In genomic region chr16:70712942-70713341, GRCh38 we compare ENCODE assay signal across 25 cellular contexts. TPM values are rescaled to one million over a fixed set of nuclear protein-coding genes. Genes with fewer than 3 reads are reported as not detected.
DNase-seq lines count a peak whose midpoint lies in the region; ATAC-seq, FAIRE-seq and TF ChIP-seq lines count a peak whose summit lies in the region.
"Had no signal": no experiment of that assay in that cellular context is flagged by ENCODE, and none has a peak within 500 bp of the region (broad histone marks: within the 10 kb centered on the region; RNA-seq: fewer than 3 reads in every experiment).

No MANE protein-coding gene starts in this region.

- H3K4me2 ChIP-seq in HepG2 (ENCODE audit: low read depth, low read length): no peak overlapping the region
- peak overlapping the region; percentile 52 for H3K4me2 ChIP-seq in neural progenitor cell

- no peak for DNase-seq in HepG2 (ENCODE audit: low spot score)
- no peak for DNase-seq in right lobe of liver
- DNase-seq in esophagus muscularis mucosa (ENCODE audit: extremely low spot score): no peak
- DNase-seq in neural progenitor cell (ENCODE audit: low spot score): no peak
- no peak for DNase-seq in AG20443 (ENCODE audit: low spot score)
- DNase-seq in GM20000 (ENCODE audit: low spot score): no peak
- no peak for DNase-seq in RCC 7860 (ENCODE audit: low spot score)
- DNase-seq: activated CD4-positive, alpha-beta T cell treated with anti-CD3 and anti-CD28 coated beads, Interleukin-2, amount 10 ng/mL, durations not matched to agents 7 days and 5 days; activated CD8-positive, alpha-beta memory T cell treated with anti-CD3 and anti-CD28 coated beads, Interleukin-2, amount 50 U/mL, for 48 hours; effector CD4-positive, alpha-beta T cell; Karpas-422; left lung; mucosa of descending colon; NCI-H1105; NCI-H2081 treated with DMSO at 0.1 percent for 48 hours; NCI-H510A; stimulated activated CD4-positive, alpha-beta T cell treated with anti-CD3 and anti-CD28 coated beads, Interleukin-1b, Interleukin-23, amount 100 ng/mL, for 48 hours; SW 1271 had no signal

- H4K20me1 ChIP-seq in HepG2 (ENCODE audit: insufficient read depth, low read length): no peaks in the 10 kb centered on the region
- H4K20me1 ChIP-seq in neural progenitor cell (ENCODE audit: low read depth): peaks cover 3% of the 10 kb centered on the region

- TF ChIP-seq CTCF in HepG2 (CRISPR knock-in tag; IDR thresholded peaks at IDR 0.05): no peak
- no peak for TF ChIP-seq CTCF in right lobe of liver (IDR thresholded peaks at IDR 0.05)
- TF ChIP-seq CTCF in esophagus muscularis mucosa (IDR thresholded peaks at IDR 0.05): no peak
- TF ChIP-seq CTCF in neural progenitor cell (IDR thresholded peaks at IDR 0.05): no peak
- no peak for TF ChIP-seq CTCF in GM20000 (IDR thresholded peaks at IDR 0.05; ENCODE audit: extremely low read depth, missing control alignments)

- no peak overlapping the region for H3K4me3 Mint-ChIP-seq in neural progenitor cell
- H3K4me3 Mint-ChIP-seq: activated CD4-positive, alpha-beta T cell treated with anti-CD3 and anti-CD28 coated beads, Interleukin-2, amount 10 ng/mL, durations not matched to agents 7 days and 5 days; CD14-positive monocyte; stimulated activated naive CD8-positive, alpha-beta T cell treated with anti-CD3 and anti-CD28 coated beads, Interleukin-15, Interleukin-2, amounts not matched to agents 100 ng/mL and 50 ng/mL, for 24 hours had no signal

- H3K4me1 ChIP-seq in HepG2 (ENCODE audit: insufficient read depth, low read length): peaks cover 75% of the 10 kb centered on the region
- peaks cover 0 to 55% (median 31%) of the 10 kb centered on the region in 4 donors for H3K4me1 ChIP-seq in right lobe of liver
- peaks cover 45 to 90% (median 86%) of the 10 kb centered on the region in 4 donors for H3K4me1 ChIP-seq in esophagus muscularis mucosa
- H3K4me1 ChIP-seq in neural progenitor cell: peaks cover 31% of the 10 kb centered on the region

- no peaks in the 10 kb centered on the region for H3K27me3 ChIP-seq in HepG2 (ENCODE audit: control insufficient read depth in 1 of 2, insufficient read depth in 2 of 2, low read length in 2 of 2)
- H3K27me3 ChIP-seq in right lobe of liver: no peaks in the 10 kb centered on the region
- no peaks in the 10 kb centered on the region for H3K27me3 ChIP-seq in esophagus muscularis mucosa
- no peaks in the 10 kb centered on the region for H3K27me3 ChIP-seq in neural progenitor cell
- H3K27me3 ChIP-seq: left lung had no signal

- H2AFZ ChIP-seq in HepG2 (ENCODE audit: low read length) (no peak overlapping the region), neural progenitor cell (replicated peaks) (no peak overlapping the region)

- WGBS in HepG2 (ENCODE audit: low lambda C conversion rate): 98% methylated on average over 12 of the region's 12 CpGs
- WGBS in right lobe of liver (ENCODE audit: insufficient coverage, low coverage, low lambda C conversion rate, missing lambda C conversion rate): 90% methylated on average over 7 of the region's 12 CpGs
- WGBS in esophagus muscularis mucosa: 78% methylated on average over 12 of the region's 12 CpGs

- H3K36me3 Mint-ChIP-seq in neural progenitor cell: peaks cover 5% of the 10 kb centered on the region

- FAIRE-seq in HepG2 (lab: Jason Lieb, UNC) (no peak), RCC 7860 (lab: Jason Lieb, UNC) (no peak)
- FAIRE-seq: A204.1, GM12892, TTC549 had no signal

- H3K27me3 Mint-ChIP-seq in neural progenitor cell (ENCODE audit: insufficient read depth, low read depth): peaks cover 7% of the 10 kb centered on the region
- H3K27me3 Mint-ChIP-seq: activated CD4-positive, alpha-beta T cell treated with anti-CD3 and anti-CD28 coated beads, Interleukin-2, amount 10 ng/mL, durations not matched to agents 7 days and 5 days; stimulated activated naive CD8-positive, alpha-beta T cell treated with anti-CD3 and anti-CD28 coated beads, Interleukin-15, Interleukin-2, amounts not matched to agents 100 ng/mL and 50 ng/mL, for 24 hours had no signal

- intact Hi-C loops in HepG2 (cut with micrococcal nuclease; ENCODE audit: unreplicated experiment) (no loop called here), right lobe of liver (cut with DNase I) (no loop called here), esophagus muscularis mucosa (cut with DNase I) (no loop called here)

- H3K27ac ChIP-seq in HepG2 (ENCODE audit: extremely low read length, insufficient read depth, low read length) (peak overlapping the region; percentile 79), right lobe of liver (no peak overlapping the region), esophagus muscularis mucosa (replicated peaks in 1 of 4) (peak overlapping the region in 3 of 4 donors; percentile 88 to 90 (median 88)), neural progenitor cell (no peak overlapping the region)
- H3K27ac ChIP-seq: left lung had no signal

- ATAC-seq in HepG2 (no peak), right lobe of liver (no peak), HG03442 (IDR thresholded peaks at IDR 0.05; ENCODE audit: unreplicated experiment) (no peak)
- ATAC-seq: esophagus mucosa, left lung, mucosa of descending colon had no signal

- H3K79me2 ChIP-seq in HepG2 (ENCODE audit: insufficient read depth, low read length) (no peaks in the 10 kb centered on the region), neural progenitor cell (ENCODE audit: low read depth) (no peaks in the 10 kb centered on the region)

- peak overlapping the region; percentile 50 for H3K27ac Mint-ChIP-seq in neural progenitor cell
- H3K27ac Mint-ChIP-seq: stimulated activated naive CD8-positive, alpha-beta T cell treated with anti-CD3 and anti-CD28 coated beads, Interleukin-15, Interleukin-2, amounts not matched to agents 100 ng/mL and 50 ng/mL, for 24 hours had no signal

- TF ChIP-seq RAD21 in HepG2 (CRISPR knock-in tag; IDR thresholded peaks at IDR 0.05): no peak

- H3K9me3 ChIP-seq in HepG2 (ENCODE audit: low read length) (no peaks in the 10 kb centered on the region), right lobe of liver (no peaks in the 10 kb centered on the region), esophagus muscularis mucosa (no peaks in the 10 kb centered on the region), neural progenitor cell (ENCODE audit: low read depth) (no peaks in the 10 kb centered on the region)
- H3K9me3 ChIP-seq: left lung, mucosa of descending colon had no signal

- TF ChIP-seq EP300 in HepG2 (IDR thresholded peaks at IDR 0.05; ENCODE audit: low read depth in 2 of 2, low read length in 2 of 2) (no peak), HepG2 (CRISPR knock-in tag; IDR thresholded peaks at IDR 0.05; ENCODE audit: borderline replicate concordance) (no peak), esophagus muscularis mucosa (IDR thresholded peaks at IDR 0.05) (no peak)

- H3K36me3 ChIP-seq in HepG2 (replicated peaks in 1 of 2; ENCODE audit: control insufficient read depth in 1 of 2, insufficient read depth in 2 of 2, low read length in 2 of 2) (peaks cover 0 to 5% of the 10 kb centered on the region in 2 experiments; a peak in 1 of 5 replicates), right lobe of liver (no peaks in the 10 kb centered on the region), esophagus muscularis mucosa (no peaks in the 10 kb centered on the region), neural progenitor cell (no peaks in the 10 kb centered on the region)

- no peak overlapping the region for H3K9ac ChIP-seq in HepG2 (ENCODE audit: insufficient read depth, low read depth, low read length)
- no peak overlapping the region for H3K9ac ChIP-seq in neural progenitor cell

- H3K4me3 ChIP-seq in HepG2 (replicated peaks in 1 of 3; ENCODE audit: insufficient read depth in 1 of 3, low read depth in 2 of 3, low read length in 3 of 3) (no peak overlapping the region), right lobe of liver (no peak overlapping the region), esophagus muscularis mucosa (no peak overlapping the region), neural progenitor cell (no peak overlapping the region)
- H3K4me3 ChIP-seq: left lung, mucosa of descending colon had no signal

- H3F3A ChIP-seq in neural progenitor cell (ENCODE audit: low read depth): no peaks in the 10 kb centered on the region

- CTCF ChIA-PET in HepG2 (lab: Yijun Ruan, JAX; ENCODE audit: low intra/inter-chr PET ratio, low total read pairs): no interaction called here

- in situ Hi-C loops in HepG2 (cut with HindIII; ENCODE audit: extremely low pct_ligation_motif_present, low pct_unique_long_range_greater_than_20kb): no loop called here

- TF ChIP-seq POLR2A in HepG2 (IDR thresholded peaks at IDR 0.05; ENCODE audit: insufficient read depth in 1 of 2, low read depth in 2 of 2, low read length in 2 of 2): no peak
- TF ChIP-seq POLR2A in right lobe of liver (IDR thresholded peaks at IDR 0.05): no peak
- no peak for TF ChIP-seq POLR2A in esophagus muscularis mucosa (IDR thresholded peaks at IDR 0.05; ENCODE audit: low read depth)

- no TSS peak for BruUV-seq in HepG2 (replicated peaks; lab: Mats Ljungman, UMichigan)

- no peaks in the 10 kb centered on the region for H3K9me3 Mint-ChIP-seq in neural progenitor cell
- H3K9me3 Mint-ChIP-seq: activated CD4-positive, alpha-beta T cell treated with anti-CD3 and anti-CD28 coated beads, Interleukin-2, amount 10 ng/mL, durations not matched to agents 7 days and 5 days; CD14-positive monocyte; stimulated activated naive CD8-positive, alpha-beta T cell treated with anti-CD3 and anti-CD28 coated beads, Interleukin-15, Interleukin-2, amounts not matched to agents 100 ng/mL and 50 ng/mL, for 24 hours had no signal

- H3K4me1 Mint-ChIP-seq in neural progenitor cell: peaks cover 58% of the 10 kb centered on the region
- H3K4me1 Mint-ChIP-seq: CD14-positive monocyte had no signal

- POLR2A ChIA-PET in HepG2 (lab: Yijun Ruan, JAX): interaction anchor here (1.1 to 5.3 kb wide), 4 partner anchors 10 to 33 kb away, joined by 4 to 125 read pairs (median 28); no protein-coding TSS in a partner anchor

RNA-seq across cellular contexts. Expression of gene MTSS2, which starts 27.1 kb away (rescaled TPM):
- total RNA-seq in HepG2 (2016; rRNA removed; fragmentation: Illumina TruSeq; extraction: Trizol) (84.6 and 132 TPM in 2 replicates), right lobe of liver (100 to 1,000 TPM in 2 of 6 experiments, 10 to 100 TPM in 4; 28.5 to 117 (median 80.2) TPM), esophagus muscularis mucosa (100 to 1,000 TPM in 2 of 4 donors, 10 to 100 TPM in 2; 74.9 to 238 (median 130) TPM), neural progenitor cell (ENCODE audit: low replicate concordance) (6.2 and 22.1 TPM in 2 replicates)
- 43.5 and 50.3 TPM in 2 replicates for total RNA-seq in HepG2 (2016; cell fraction: cytosol; rRNA removed; fragmentation: Illumina TruSeq; extraction: Trizol; ENCODE audit: low read depth)
- total RNA-seq in HepG2 (2016; cell fraction: insoluble cytoplasmic fraction; rRNA removed; fragmentation: Illumina TruSeq; extraction: Trizol): 77.0 and 127 TPM in 2 replicates
- 144 and 145 TPM in 2 replicates for total RNA-seq in HepG2 (2016; cell fraction: membrane; rRNA removed; fragmentation: Illumina TruSeq; extraction: Trizol)
- 105 and 134 TPM in 2 replicates for total RNA-seq in HepG2 (2016; cell fraction: nucleus; rRNA removed; fragmentation: Illumina TruSeq; extraction: Trizol)
- 242 and 284 TPM in 2 replicates for polyA plus RNA-seq in HepG2 (2011; rRNA removed)
- 101 and 160 TPM in 2 replicates for polyA plus RNA-seq in HepG2 (2011; cell fraction: cytosol; rRNA removed)
- 555 and 802 TPM in 2 replicates for polyA plus RNA-seq in HepG2 (2011; cell fraction: nucleus; rRNA removed)
- polyA plus RNA-seq in HepG2 (2012): 157 and 253 TPM in 2 replicates
- 47.6 and 47.9 TPM in 2 replicates for polyA plus RNA-seq in HepG2 (2016; cell fraction: cytosol; fragmentation: Illumina TruSeq; extraction: Trizol; ENCODE audit: low read depth)
- 136 and 193 TPM in 2 replicates for polyA plus RNA-seq in HepG2 (2016; cell fraction: insoluble cytoplasmic fraction; fragmentation: Illumina TruSeq; extraction: Trizol; ENCODE audit: low read depth)
- 144 and 154 TPM in 2 replicates for polyA plus RNA-seq in HepG2 (2016; cell fraction: membrane; fragmentation: Illumina TruSeq; extraction: Trizol; ENCODE audit: low read depth)
- 467 and 522 TPM in 2 replicates for polyA plus RNA-seq in HepG2 (2016; cell fraction: nucleus; fragmentation: Illumina TruSeq; extraction: Trizol; ENCODE audit: insufficient read depth, low read depth)
- polyA minus RNA-seq in HepG2 (2011; rRNA and poly(A)+ RNA removed; ENCODE audit: low replicate concordance): 24.5 and 186 TPM in 2 replicates
- 155 and 166 TPM in 2 replicates for polyA minus RNA-seq in HepG2 (2011; cell fraction: cytosol; rRNA and poly(A)+ RNA removed)
- polyA minus RNA-seq in HepG2 (2011; cell fraction: nucleus; rRNA and poly(A)+ RNA removed): 97.5 and 127 TPM in 2 replicates
- polyA plus RNA-seq: CD14-positive monocyte had no signal

Comparison
In these comparisons a context has a peak if more than half of its experiments do, and no peak if none do; other contexts are left out.
1. H3K27ac ChIP-seq: peak in HepG2 (single experiment) and esophagus muscularis mucosa (3 of 4); none in right lobe of liver (0 of 3) and neural progenitor cell (single experiment).